ENCODE assay signal across 14 cellular contexts in genomic region chr2:166343467-166343866, GRCh38. TPM values are rescaled to one million over a fixed set of nuclear protein-coding genes. Genes with fewer than 3 reads are reported as not detected.
A peak's percentile ranks its signal among the peaks of the same experiment; 100 is the strongest.
DNase-seq lines count a peak whose midpoint lies in the region; ATAC-seq and TF ChIP-seq lines count a peak whose summit lies in the region.
"Had no signal": no experiment of that assay in that cellular context is flagged by ENCODE, and none has a peak within 500 bp of the region (broad histone marks: within the 10 kb centered on the region; RNA-seq: fewer than 3 reads in every experiment).

No MANE protein-coding gene starts in this region.

- no peaks in the 10 kb centered on the region for H3K36me3 ChIP-seq in endodermal cell (ENCODE audit: control insufficient read depth, insufficient read depth, low read length)
- no peaks in the 10 kb centered on the region for H3K36me3 ChIP-seq in thyroid gland
- H3K36me3 ChIP-seq: esophagus muscularis mucosa, lower lobe of right lung, neutrophil had no signal

- H3K4me3 ChIP-seq in endodermal cell (ENCODE audit: low read length) = no peak overlapping the region
- no peak overlapping the region for H3K4me3 ChIP-seq in thyroid gland (replicated peaks in 1 of 3)
- H3K4me3 ChIP-seq: esophagus muscularis mucosa, lower lobe of right lung had no signal

- TF ChIP-seq CTCF in endodermal cell (conservative IDR thresholded peaks at IDR 0.05) = no peak
- no peak for TF ChIP-seq CTCF in thyroid gland (IDR thresholded peaks at IDR 0.05)

- intact Hi-C loops in thyroid gland (cut with DNase I) = no loop called here

- no peak overlapping the region for H3K4me3 Mint-ChIP-seq in endodermal cell
- H3K4me3 Mint-ChIP-seq: activated naive CD8-positive, alpha-beta T cell had no signal

- H3K27ac ChIP-seq in endodermal cell (ENCODE audit: low read depth, low read length) = no peak overlapping the region
- no peak overlapping the region for H3K27ac ChIP-seq in thyroid gland
- H3K27ac ChIP-seq: esophagus muscularis mucosa, lower lobe of right lung, neutrophil had no signal

- no peaks in the 10 kb centered on the region for H3K27me3 Mint-ChIP-seq in endodermal cell (ENCODE audit: insufficient read depth)
- H3K27me3 Mint-ChIP-seq: activated naive CD8-positive, alpha-beta T cell had no signal

- TF ChIP-seq POLR2A in thyroid gland (IDR thresholded peaks at IDR 0.05) = no peak

- H3K9me3 ChIP-seq in endodermal cell (ENCODE audit: control insufficient read depth, low read length) (no peaks in the 10 kb centered on the region), thyroid gland (no peaks in the 10 kb centered on the region)
- H3K9me3 ChIP-seq: esophagus muscularis mucosa, lower lobe of right lung, neutrophil had no signal

- no peak overlapping the region for H3K27ac Mint-ChIP-seq in endodermal cell
- H3K27ac Mint-ChIP-seq: activated naive CD8-positive, alpha-beta T cell had no signal

- no peaks in the 10 kb centered on the region for H3K36me3 Mint-ChIP-seq in endodermal cell (ENCODE audit: low read depth)
- H3K36me3 Mint-ChIP-seq: activated naive CD8-positive, alpha-beta T cell had no signal

- peak; percentile 72 for ATAC-seq in GM21390 (IDR thresholded peaks at IDR 0.05; ENCODE audit: unreplicated experiment)
- ATAC-seq: lower lobe of right lung had no signal

- peaks cover 16% of the 10 kb centered on the region for H3K4me1 Mint-ChIP-seq in endodermal cell

- H3K9ac ChIP-seq in endodermal cell (ENCODE audit: extremely low read depth, low read length, poor library complexity, severe bottlenecking) = no peak overlapping the region

- H3K4me1 ChIP-seq in endodermal cell (ENCODE audit: control insufficient read depth, insufficient read depth, low read length) (peaks cover 12% of the 10 kb centered on the region), thyroid gland (no peaks in the 10 kb centered on the region)
- H3K4me1 ChIP-seq: esophagus muscularis mucosa, lower lobe of right lung had no signal

- H3K27me3 ChIP-seq in endodermal cell (ENCODE audit: control insufficient read depth, insufficient read depth, low read length, poor library complexity, severe bottlenecking) (no peaks in the 10 kb centered on the region), thyroid gland (no peaks in the 10 kb centered on the region)
- H3K27me3 ChIP-seq: esophagus muscularis mucosa, neutrophil had no signal

- peak; percentile 49 for DNase-seq in COLO668 (lab: John Stamatoyannopoulos, UW; ENCODE audit: unreplicated experiment)
- peak; percentile 11 for DNase-seq in NCI-H187 treated with DMSO at 0.1 percent for 48 hours (lab: John Stamatoyannopoulos, UW)
- DNase-seq in endodermal cell = peak; percentile 81
- DNase-seq in SKM-1 (lab: John Stamatoyannopoulos, UW; ENCODE audit: unreplicated experiment) = no peak
- no peak for DNase-seq in AG08396 (ENCODE audit: low spot score)
- DNase-seq in thyroid gland = no peak
- no peak for DNase-seq in middle frontal gyrus (ENCODE audit: extremely low spot score, low spot score)
- DNase-seq: hypothalamus, lower lobe of right lung had no signal

- H3K9me3 Mint-ChIP-seq in endodermal cell = no peaks in the 10 kb centered on the region

- 36 to 46% methylated on average over 2 of the region's 2 CpGs for WGBS in endodermal cell (ENCODE audit: insufficient coverage in 1 of 2, insufficient read length in 1 of 2), 2 experiments
- 16 to 18% methylated on average over 2 of the region's 2 CpGs for WGBS in thyroid gland, 2 donors

RNA-seq across cellular contexts. Expression of gene SCN9A, which starts 32.3 kb away (rescaled TPM):
- total RNA-seq in endodermal cell (under 1 TPM; 0.13 to 0.35 TPM), thyroid gland (1 to 10 TPM; 2.3 to 6.7 (median 5.1) TPM)
- polyA plus RNA-seq in endodermal cell (2013, experiment 1 of 2) = 1.2 TPM
- 0.91 TPM for polyA plus RNA-seq in endodermal cell (2013, experiment 2 of 2)
- total RNA-seq: G401 had no signal

Comparison
In these comparisons a context has a peak if more than half of its experiments do, and no peak if none do; other contexts are left out.
1. DNase-seq: peak in COLO668 (single experiment), NCI-H187 treated with DMSO at 0.1 percent for 48 hours (single experiment) and endodermal cell (single experiment); none in SKM-1 (single experiment), AG08396 (single experiment), thyroid gland (0 of 2) and middle frontal gyrus (single experiment).